Comparison of ENCODE assay signal across 17 cellular contexts in the genomic region with DNA sequence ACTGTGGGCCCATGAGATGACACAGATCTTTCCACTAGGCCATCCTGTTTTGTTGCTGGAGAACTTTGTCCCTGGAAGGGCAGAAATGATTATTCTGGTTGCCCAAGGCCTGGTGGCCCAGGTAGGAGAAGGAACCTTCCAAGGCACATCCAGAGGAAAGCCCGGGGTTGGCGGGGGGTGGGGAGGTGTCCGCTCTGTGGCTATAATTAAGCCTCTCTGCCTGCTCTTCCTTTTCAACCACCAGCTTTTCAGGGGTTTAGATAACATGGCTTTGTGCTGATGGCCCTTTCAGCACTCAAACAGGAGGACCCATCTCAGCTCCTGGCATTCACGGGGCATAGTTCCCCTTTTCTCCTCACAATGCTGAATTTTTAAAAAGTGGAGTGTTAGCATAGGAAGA.
DNase-seq lines count a peak whose midpoint lies in the region; ATAC-seq and TF ChIP-seq lines count a peak whose summit lies in the region.
"Had no signal": no experiment of that assay in that cellular context is flagged by ENCODE, and none has a peak within 500 bp of the region (broad histone marks: within the 10 kb centered on the region; RNA-seq: fewer than 3 reads in every experiment).

No MANE protein-coding gene starts in this region.

- H3K4me2 ChIP-seq in mesendoderm (ENCODE audit: low read length), result no peak overlapping the region

- no peak overlapping the region for H3K4me3 Mint-ChIP-seq in stimulated activated naive CD8-positive, alpha-beta T cell treated with anti-CD3 and anti-CD28 coated beads, Interleukin-15, Interleukin-2, amounts not matched to agents 100 ng/mL and 50 ng/mL, for 24 hours
- no peak overlapping the region for H3K4me3 Mint-ChIP-seq in type B pancreatic cell

- H2BK5ac ChIP-seq in mesendoderm (ENCODE audit: low read length), result no peak overlapping the region

- ATAC-seq in stimulated activated naive CD8-positive, alpha-beta T cell treated with anti-CD3 and anti-CD28 coated beads, Interleukin-15, Interleukin-2, amounts not matched to agents 100 U/mL and 50 U/mL, for 24 hours, result no peak
- no peak for ATAC-seq in GM21825 (IDR thresholded peaks at IDR 0.05; ENCODE audit: unreplicated experiment)

- H3K9ac ChIP-seq in mesendoderm (ENCODE audit: low read length), result no peak overlapping the region

- H3K18ac ChIP-seq in mesendoderm (ENCODE audit: low read length), result peak overlapping the region; percentile 28

- H3K23ac ChIP-seq in mesendoderm (ENCODE audit: low read length), result peak overlapping the region; percentile 25

- no peaks in the 10 kb centered on the region for H3K27me3 Mint-ChIP-seq in stimulated activated naive CD8-positive, alpha-beta T cell treated with anti-CD3 and anti-CD28 coated beads, Interleukin-15, Interleukin-2, amounts not matched to agents 100 ng/mL and 50 ng/mL, for 24 hours
- no peaks in the 10 kb centered on the region for H3K27me3 Mint-ChIP-seq in type B pancreatic cell

- peaks cover 12% of the 10 kb centered on the region for H3K36me3 Mint-ChIP-seq in stimulated activated naive CD8-positive, alpha-beta T cell treated with anti-CD3 and anti-CD28 coated beads, Interleukin-15, Interleukin-2, amounts not matched to agents 100 ng/mL and 50 ng/mL, for 24 hours (ENCODE audit: low read depth)
- peaks cover 7% of the 10 kb centered on the region for H3K36me3 Mint-ChIP-seq in type B pancreatic cell

- peak overlapping the region; percentile 40 for H3K27ac Mint-ChIP-seq in stimulated activated naive CD8-positive, alpha-beta T cell treated with anti-CD3 and anti-CD28 coated beads, Interleukin-15, Interleukin-2, amounts not matched to agents 100 ng/mL and 50 ng/mL, for 24 hours
- peak overlapping the region; percentile 61 for H3K27ac Mint-ChIP-seq in type B pancreatic cell

- H2BK120ac ChIP-seq in mesendoderm (ENCODE audit: low read depth, low read length), result no peak overlapping the region

- H3K36me3 ChIP-seq in SJCRH30 (no peaks in the 10 kb centered on the region), mesendoderm (ENCODE audit: control insufficient read depth, insufficient read depth, low read length) (no peaks in the 10 kb centered on the region)
- H3K36me3 ChIP-seq: stomach had no signal

- H3K9me3 ChIP-seq in SJCRH30 (replicated peaks), result no peaks in the 10 kb centered on the region
- H3K9me3 ChIP-seq: stomach had no signal

- H3K27me3 ChIP-seq in SJCRH30, result no peaks in the 10 kb centered on the region
- H3K27me3 ChIP-seq in mesendoderm (ENCODE audit: insufficient read depth, low read length, poor library complexity), result no peaks in the 10 kb centered on the region
- H3K27me3 ChIP-seq: stomach had no signal

- peaks cover 76% of the 10 kb centered on the region for H3K4me1 Mint-ChIP-seq in stimulated activated naive CD8-positive, alpha-beta T cell treated with anti-CD3 and anti-CD28 coated beads, Interleukin-15, Interleukin-2, amounts not matched to agents 100 ng/mL and 50 ng/mL, for 24 hours (ENCODE audit: low read depth)
- peaks cover 61% of the 10 kb centered on the region for H3K4me1 Mint-ChIP-seq in type B pancreatic cell (ENCODE audit: unreplicated experiment)

- H3K79me1 ChIP-seq in mesendoderm (ENCODE audit: low read length), result peaks cover 5% of the 10 kb centered on the region

- H2BK15ac ChIP-seq in mesendoderm (replicated peaks; ENCODE audit: low read depth), result no peak overlapping the region

- no peak overlapping the region for H3K4ac ChIP-seq in mesendoderm (ENCODE audit: low read depth, low read length)

- H3K4me3 ChIP-seq in SJCRH30, result no peak overlapping the region
- no peak overlapping the region for H3K4me3 ChIP-seq in mesendoderm (ENCODE audit: low read length)
- H3K4me3 ChIP-seq: lung, SK-N-MC, stomach had no signal

- H2AK5ac ChIP-seq in mesendoderm (ENCODE audit: low read length), result no peak overlapping the region

- H3K56ac ChIP-seq in mesendoderm (ENCODE audit: low read length), result no peak overlapping the region

- H4K5ac ChIP-seq in mesendoderm (ENCODE audit: low read length), result no peak overlapping the region

- H3K27ac ChIP-seq in SJCRH30 (peak overlapping the region; percentile 37), mesendoderm (ENCODE audit: low read depth, low read length) (peak overlapping the region; percentile 55)
- H3K27ac ChIP-seq: SK-N-MC, stomach had no signal

- no peaks in the 10 kb centered on the region for H3K9me3 Mint-ChIP-seq in stimulated activated naive CD8-positive, alpha-beta T cell treated with anti-CD3 and anti-CD28 coated beads, Interleukin-15, Interleukin-2, amounts not matched to agents 100 ng/mL and 50 ng/mL, for 24 hours
- H3K9me3 Mint-ChIP-seq in type B pancreatic cell, result no peaks in the 10 kb centered on the region

- DNase-seq in stimulated activated naive CD8-positive, alpha-beta T cell treated with anti-CD3 and anti-CD28 coated beads, Interleukin-15, Interleukin-2, amounts not matched to agents 100 U/mL and 50 U/mL, for 24 hours, result no peak
- DNase-seq in SJCRH30 (no peak), mesendoderm (peak; percentile 58), type B pancreatic cell (ENCODE audit: extremely low spot score, unreplicated experiment) (no peak), T1000 (lab: John Stamatoyannopoulos, UW) (no peak)
- DNase-seq in stimulated activated CD4-positive, alpha-beta T cell treated with anti-CD3 and anti-CD28 coated beads, Interleukin-2, amount 100 ng/mL, for 24 hours, result no peak
- DNase-seq: activated CD8-positive, alpha-beta memory T cell treated with anti-CD3 and anti-CD28 coated beads, Interleukin-2, amount 50 U/mL, for 4 hours; DMS 273 treated with DMSO at 0.1 percent for 48 hours; foreskin melanocyte; GOT3; NCI-H1048; NCI-H2171 treated with DMSO at 0.1 percent for 48 hours; stomach had no signal

- no peak overlapping the region for H4K8ac ChIP-seq in mesendoderm (ENCODE audit: low read depth, low read length)

- no peaks in the 10 kb centered on the region for H3K79me2 ChIP-seq in mesendoderm (ENCODE audit: control insufficient read depth, insufficient read depth, low read length)

- TF ChIP-seq CTCF in type B pancreatic cell (conservative IDR thresholded peaks at IDR 0.05), result no peak

- H3K4me1 ChIP-seq in SJCRH30, result peaks cover 55% of the 10 kb centered on the region
- H3K4me1 ChIP-seq in mesendoderm (ENCODE audit: control insufficient read depth, low read depth, low read length), result peaks cover 14% of the 10 kb centered on the region

- no CpG with 5 or more reads among the region's 4 CpGs for WGBS in mesendoderm (ENCODE audit: extremely low coverage, insufficient coverage, low lambda C conversion rate)
